Comparison of ENCODE assay signal across 8 cellular contexts in genomic region chr11:62880803-62881578, GRCh38. TPM values are rescaled to one million over a fixed set of nuclear protein-coding genes. Genes with fewer than 3 reads are reported as not detected.
DNase-seq lines count a peak whose midpoint lies in the region; ATAC-seq and TF ChIP-seq lines count a peak whose summit lies in the region.

SLC3A2 (plus strand) TSS chr11:62880896; CDS start chr11:62881024, 128 bp downstream.

- peak; percentile 79 for ATAC-seq in GM19438 (IDR thresholded peaks at IDR 0.05; ENCODE audit: low read depth, unreplicated experiment)
- peak; percentile 85 for ATAC-seq in activated CD8-positive, alpha-beta memory T cell treated with anti-CD3 and anti-CD28 coated beads, Interleukin-2, amount 10 ng/mL, durations not matched to agents 7 days and 5 days

- peak within 1 kb of the TSS; percentile 98 for H3K27ac ChIP-seq in endodermal cell (ENCODE audit: low read depth, low read length)

- H3K4me1 Mint-ChIP-seq in activated CD8-positive, alpha-beta memory T cell treated with anti-CD3 and anti-CD28 coated beads, Interleukin-2, amount 10 ng/mL, durations not matched to agents 7 days and 5 days: peaks cover 45% of the 10 kb centered on the region
- H3K4me1 Mint-ChIP-seq in endodermal cell: peaks cover 53% of the 10 kb centered on the region
- H3K4me1 Mint-ChIP-seq in mesothelial cell of epicardium: peaks cover 51% of the 10 kb centered on the region

- DNase-seq in COLO829 (ENCODE audit: low spot score): peak; percentile 79
- peak; percentile 79 for DNase-seq in HK-2 (ENCODE audit: unreplicated experiment)
- peak; percentile 89 for DNase-seq in NOMO-1 treated with DMSO at 0.1 percent for 48 hours (lab: John Stamatoyannopoulos, UW; ENCODE audit: unreplicated experiment)
- DNase-seq in activated CD8-positive, alpha-beta memory T cell treated with anti-CD3 and anti-CD28 coated beads, Interleukin-2, amount 10 ng/mL, durations not matched to agents 7 days and 5 days: peak; percentile 94
- peak; percentile 97 for DNase-seq in endodermal cell
- DNase-seq in mesothelial cell of epicardium (ENCODE audit: low spot score in 2 of 2, unreplicated experiment in 2 of 2): peak; percentile 71 to 83
- DNase-seq in stimulated activated CD8-positive, alpha-beta memory T cell treated with anti-CD3 and anti-CD28 coated beads, Interleukin-2, amount 100 ng/mL, for 1 hour (ENCODE audit: low read depth in 2 of 2): peak; percentile 69 to 76

- TF ChIP-seq CTCF in endodermal cell (conservative IDR thresholded peaks at IDR 0.05): peak; percentile 85
- peak; percentile 58 for TF ChIP-seq CTCF in mesothelial cell of epicardium (IDR thresholded peaks at IDR 0.05; ENCODE audit: unreplicated experiment)

- peaks cover 67% of the 10 kb centered on the region for H3K36me3 ChIP-seq in endodermal cell (ENCODE audit: control insufficient read depth, insufficient read depth, low read length)

- peaks cover 47% of the 10 kb centered on the region for H3K36me3 Mint-ChIP-seq in activated CD8-positive, alpha-beta memory T cell treated with anti-CD3 and anti-CD28 coated beads, Interleukin-2, amount 10 ng/mL, durations not matched to agents 7 days and 5 days
- H3K36me3 Mint-ChIP-seq in endodermal cell (ENCODE audit: low read depth): peaks cover 69% of the 10 kb centered on the region
- H3K36me3 Mint-ChIP-seq in mesothelial cell of epicardium: peaks cover 27% of the 10 kb centered on the region

- no peaks in the 10 kb centered on the region for H3K27me3 ChIP-seq in endodermal cell (ENCODE audit: control insufficient read depth, insufficient read depth, low read length, poor library complexity, severe bottlenecking)

- H3K27me3 Mint-ChIP-seq in activated CD8-positive, alpha-beta memory T cell treated with anti-CD3 and anti-CD28 coated beads, Interleukin-2, amount 10 ng/mL, durations not matched to agents 7 days and 5 days: no peaks in the 10 kb centered on the region
- no peaks in the 10 kb centered on the region for H3K27me3 Mint-ChIP-seq in endodermal cell (ENCODE audit: insufficient read depth)
- no peaks in the 10 kb centered on the region for H3K27me3 Mint-ChIP-seq in mesothelial cell of epicardium (ENCODE audit: low read depth)

- 0% methylated on average over 32 to 69 of the region's 69 CpGs for WGBS in endodermal cell (ENCODE audit: insufficient coverage in 1 of 2, insufficient read length in 1 of 2), 2 experiments

- peak within 1 kb of the TSS; percentile 95 for H3K4me3 ChIP-seq in endodermal cell (ENCODE audit: low read length)

- H3K9ac ChIP-seq in endodermal cell (ENCODE audit: extremely low read depth, low read length, poor library complexity, severe bottlenecking): peak within 1 kb of the TSS; percentile 99

- H3K4me1 ChIP-seq in endodermal cell (ENCODE audit: control insufficient read depth, insufficient read depth, low read length): peaks cover 13% of the 10 kb centered on the region

- peak within 1 kb of the TSS; percentile 96 for H3K4me3 Mint-ChIP-seq in activated CD8-positive, alpha-beta memory T cell treated with anti-CD3 and anti-CD28 coated beads, Interleukin-2, amount 10 ng/mL, durations not matched to agents 7 days and 5 days
- H3K4me3 Mint-ChIP-seq in endodermal cell: peak within 1 kb of the TSS; percentile 98
- peak within 1 kb of the TSS; percentile 99 for H3K4me3 Mint-ChIP-seq in mesothelial cell of epicardium

- H3K27ac Mint-ChIP-seq in activated CD8-positive, alpha-beta memory T cell treated with anti-CD3 and anti-CD28 coated beads, Interleukin-2, amount 10 ng/mL, durations not matched to agents 7 days and 5 days: peak within 1 kb of the TSS; percentile 100
- H3K27ac Mint-ChIP-seq in endodermal cell (peak within 1 kb of the TSS; percentile 100), mesothelial cell of epicardium (peak within 1 kb of the TSS; percentile 100)

- no peaks in the 10 kb centered on the region for H3K9me3 ChIP-seq in endodermal cell (ENCODE audit: control insufficient read depth, low read length)

- H3K9me3 Mint-ChIP-seq in activated CD8-positive, alpha-beta memory T cell treated with anti-CD3 and anti-CD28 coated beads, Interleukin-2, amount 10 ng/mL, durations not matched to agents 7 days and 5 days (ENCODE audit: low read depth): no peaks in the 10 kb centered on the region
- H3K9me3 Mint-ChIP-seq in endodermal cell (no peaks in the 10 kb centered on the region), mesothelial cell of epicardium (no peaks in the 10 kb centered on the region)

- CTCF ChIA-PET in activated CD8-positive, alpha-beta memory T cell treated with anti-CD3 and anti-CD28 coated beads, Interleukin-2, amount 10 ng/mL, durations not matched to agents 7 days and 5 days (lab: Charles Lee): interaction anchor here (0.6 to 4.8 kb wide), 33 partner anchors 8 to 1813 kb away, joined by 3 to 43 read pairs (median 3); partner anchors contain the start of genes C11orf98, CSKMT, NXF1 and STX5

RNA-seq across cellular contexts. Expression of gene SLC3A2, which starts in this region (rescaled TPM):
- 100 to 1,000 TPM; 213 to 259 TPM for total RNA-seq in activated CD8-positive, alpha-beta memory T cell treated with anti-CD3 and anti-CD28 coated beads, Interleukin-2, amount 10 ng/mL, durations not matched to agents 7 days and 5 days
- total RNA-seq in endodermal cell (100 to 1,000 TPM; 438 to 488 TPM), mesothelial cell of epicardium (205 to 212 TPM (median 208 TPM) in 3 replicates)
- polyA plus RNA-seq in endodermal cell (2013, experiment 1 of 2): 216 TPM
- 179 TPM for polyA plus RNA-seq in endodermal cell (2013, experiment 2 of 2)

Comparison
In these comparisons a context has a peak if more than half of its experiments do, and no peak if none do; other contexts are left out.
1. Peak in every context shown above with its lines: DNase-seq, ATAC-seq, H3K4me3 ChIP-seq and H3K27ac ChIP-seq.